ENCODE assay signal across 27 cellular contexts in genomic region chr6:17904491-17905120, GRCh38.
DNase-seq lines count a peak whose midpoint lies in the region; ATAC-seq and TF ChIP-seq lines count a peak whose summit lies in the region.
"Had no signal": no experiment of that assay in that cellular context is flagged by ENCODE, and none has a peak within 500 bp of the region (broad histone marks: within the 10 kb centered on the region; RNA-seq: fewer than 3 reads in every experiment).

No MANE protein-coding gene starts in this region.

- H3K36me3 ChIP-seq in heart right ventricle (no peaks in the 10 kb centered on the region), vagina (no peaks in the 10 kb centered on the region)
- H3K36me3 ChIP-seq: prostate gland, spleen, thyroid gland had no signal

- no peak for TF ChIP-seq POLR2A in vagina (IDR thresholded peaks at IDR 0.05)

- H3K4me1 ChIP-seq in heart right ventricle (peaks cover 0 to 79% (median 56%) of the 10 kb centered on the region in 9 donors), vagina (peaks cover 76% of the 10 kb centered on the region)

- no peaks in the 10 kb centered on the region for H3K9me3 ChIP-seq in heart right ventricle
- no peaks in the 10 kb centered on the region for H3K9me3 ChIP-seq in vagina
- H3K9me3 ChIP-seq: mucosa of descending colon, prostate gland, spleen, thyroid gland had no signal

- TF ChIP-seq CTCF in heart right ventricle (IDR thresholded peaks at IDR 0.05) (no peak), vagina (IDR thresholded peaks at IDR 0.05) (no peak)

- H3K27ac ChIP-seq in heart right ventricle (peak overlapping the region in 6 of 10 donors; percentile 0 to 83 (median 42)), epithelial cell of prostate (peak overlapping the region; percentile 90), vagina (peak overlapping the region; percentile 70)
- H3K27ac ChIP-seq: prostate gland, VCaP had no signal

- ATAC-seq in heart right ventricle (peak in 2 of 8 donors; percentile 35 to 53), left cardiac atrium (no peak), GM21576 (IDR thresholded peaks at IDR 0.05; ENCODE audit: unreplicated experiment) (no peak), HG03460 (IDR thresholded peaks at IDR 0.05; ENCODE audit: unreplicated experiment) (no peak)
- ATAC-seq: activated T-helper 17 cell treated with anti-CD3 and anti-CD28 coated beads, Interleukin-2, amount 50 U/mL, for 72 hours; GM23338; left colon; mucosa of descending colon had no signal

- 70 to 73% methylated on average over 6 of the region's 6 CpGs for WGBS in heart right ventricle, 2 donors

- H3K4me3 ChIP-seq in heart right ventricle, result no peak overlapping the region
- no peak overlapping the region for H3K4me3 ChIP-seq in vagina
- H3K4me3 ChIP-seq: BLaER1 treated with 17β-estradiol and CSF1 and Interleukin-3, amounts not matched to agents 10 nM and 100 nM; GM23338; mucosa of descending colon; PC-9; prostate gland; spleen; thyroid gland had no signal

- intact Hi-C loops in heart right ventricle (cut with DNase I), result no loop called here
- intact Hi-C loops in left cardiac atrium (cut with DNase I), result no loop called here
- intact Hi-C loops in vagina (cut with DNase I), result no loop called here

- H3K27me3 ChIP-seq in heart right ventricle, result no peaks in the 10 kb centered on the region
- no peaks in the 10 kb centered on the region for H3K27me3 ChIP-seq in vagina
- H3K27me3 ChIP-seq: BLaER1 treated with 17β-estradiol and CSF1 and Interleukin-3, amounts not matched to agents 10 nM and 100 nM; spleen; thyroid gland had no signal

- no peak for DNase-seq in heart right ventricle
- no peak for DNase-seq in left cardiac atrium
- no peak for DNase-seq in epithelial cell of prostate (ENCODE audit: low read depth, low spot score)
- DNase-seq in myocyte (ENCODE audit: low read depth), result peak; percentile 68
- no peak for DNase-seq in vagina (ENCODE audit: extremely low spot score in 2 of 2)
- no peak for DNase-seq in RPMI8226
- DNase-seq: activated CD4-positive, alpha-beta T cell treated with anti-CD3 and anti-CD28 coated beads, Interleukin-2, amount 10 ng/mL, durations not matched to agents 7 days and 5 days; Caco-2; DND-41; left colon; mucosa of descending colon; NCI-H1105 treated with DMSO at 0.1 percent for 48 hours; NCI-H2029 treated with DMSO at 0.1 percent for 48 hours; NCI-H345; PC-9; spleen; stimulated activated CD4-positive, alpha-beta T cell treated with anti-CD3 and anti-CD28 coated beads, Interleukin-4, amount 100 ng/mL, for 1 hour; stimulated activated naive CD4-positive, alpha-beta T cell; T-helper 2 cell; thyroid gland had no signal
